In the genomic region with DNA sequence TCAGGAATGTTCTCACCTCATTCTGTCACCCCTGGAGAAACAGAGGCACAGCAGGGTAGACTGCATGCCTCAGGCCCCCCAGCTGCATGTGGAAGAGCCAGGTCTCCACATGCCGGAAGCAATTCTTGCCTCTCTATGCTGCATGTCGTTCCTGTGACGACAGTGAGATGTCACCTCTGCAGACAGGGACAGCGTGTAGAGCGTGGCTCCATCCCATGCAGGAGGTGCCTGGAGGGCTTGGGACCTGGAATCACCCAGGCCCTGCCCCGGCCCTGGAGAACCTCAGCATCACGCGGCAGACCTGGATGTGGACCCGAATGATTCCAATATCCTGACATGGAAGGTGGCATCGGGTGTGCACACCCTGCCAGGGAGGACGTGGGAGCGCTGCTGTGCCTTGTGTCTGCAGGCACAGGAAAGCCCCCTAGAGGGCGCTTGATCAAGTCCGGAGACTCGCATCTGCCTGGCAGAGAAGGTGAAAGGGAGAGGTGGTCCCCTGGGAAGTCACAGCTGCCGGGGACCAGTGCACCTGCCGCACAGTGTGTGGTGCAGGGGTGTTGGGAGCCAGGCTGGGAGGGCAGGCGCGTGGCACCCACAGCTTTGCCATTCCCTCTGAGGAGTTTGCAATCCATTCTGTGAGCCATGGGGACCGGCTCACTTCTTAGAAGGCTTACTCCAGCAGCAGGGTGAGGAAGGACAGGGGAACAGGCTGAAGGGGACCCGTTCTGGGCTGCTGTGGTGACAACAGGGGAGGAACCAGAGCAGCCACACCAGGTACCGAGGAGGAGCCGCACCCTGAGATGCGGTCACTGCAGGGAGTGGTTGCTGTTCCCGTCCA, we compare ENCODE assay signal across 8 cellular contexts. TPM values are rescaled to one million over a fixed set of nuclear protein-coding genes. Genes with fewer than 3 reads are reported as not detected.
DNase-seq lines count a peak whose midpoint lies in the region; ATAC-seq, FAIRE-seq and TF ChIP-seq lines count a peak whose summit lies in the region.

No MANE protein-coding gene starts in this region.

- H3K9me3 ChIP-seq in psoas muscle = no peaks in the 10 kb centered on the region

- peaks cover 19% of the 10 kb centered on the region for H3K27me3 ChIP-seq in foreskin keratinocyte
- peaks cover 0 to 38% (median 14%) of the 10 kb centered on the region in 3 donors for H3K27me3 ChIP-seq in psoas muscle (ENCODE audit: insufficient read depth in 3 of 3, low read length in 2 of 3)

- ATAC-seq in HG02678 (IDR thresholded peaks at IDR 0.05; ENCODE audit: unreplicated experiment) (peak; percentile 88), foreskin keratinocyte (peak; percentile 54), psoas muscle (peak in 1 of 4 donors; percentile 27)

- FAIRE-seq in GM12892 (lab: Jason Lieb, UNC) = no peak

- DNase-seq in AG08396 (ENCODE audit: low spot score) (peak; percentile 72), GM12892 (ENCODE audit: insufficient read length) (peak; percentile 76), NCI-H1930 (lab: John Stamatoyannopoulos, UW) (peak; percentile 59 to 72), foreskin keratinocyte (no peak), psoas muscle (no peak), HPDE6-E6E7 (ENCODE audit: extremely low spot score) (no peak)
- DNase-seq in activated CD8-positive, alpha-beta memory T cell treated with anti-CD3 and anti-CD28 coated beads for 24 hours = peak; percentile 78

- TF ChIP-seq CTCF in foreskin keratinocyte (conservative IDR thresholded peaks at IDR 0.05) (peak; percentile 52), psoas muscle (IDR thresholded peaks at IDR 0.05) (peak; percentile 22)

- WGBS in psoas muscle, 3 donors = 36 to 39% (median 37%) methylated on average over 25 of the region's 25 CpGs

- H3K4me3 ChIP-seq in psoas muscle = no peak overlapping the region

- TF ChIP-seq POLR2A in GM12892 (IDR thresholded peaks at IDR 0.05; ENCODE audit: low read depth, low read length) = no peak

- no peak overlapping the region for H3K27ac ChIP-seq in foreskin keratinocyte
- H3K27ac ChIP-seq in psoas muscle = no peak overlapping the region

- H3K4me1 ChIP-seq in foreskin keratinocyte = no peaks in the 10 kb centered on the region
- H3K4me1 ChIP-seq in psoas muscle = no peaks in the 10 kb centered on the region

- H3K36me3 ChIP-seq in psoas muscle (ENCODE audit: insufficient read depth in 1 of 2, low read depth in 1 of 2) = no peaks in the 10 kb centered on the region

- intact Hi-C loops in psoas muscle (cut with DNase I) = no loop called here

RNA-seq across cellular contexts. Expression of gene EN2, which starts 45.3 kb away (rescaled TPM):
- not detected for polyA plus RNA-seq in GM12892 (2012; ENCODE audit: missing spikeins)
- total RNA-seq in foreskin keratinocyte (not detected in 2 replicates), psoas muscle (under 1 TPM; 0.21 to 0.73 (median 0.44) TPM)
- polyA plus RNA-seq in foreskin keratinocyte (not detected in 2 replicates), psoas muscle (1 to 10 TPM in 1 of 3 donors, under 1 TPM in 2; 0.13 to 1.3 (median 0.16) TPM)

Comparison
In these comparisons a context has a peak if more than half of its experiments do, and no peak if none do; other contexts are left out.
1. DNase-seq: peak in AG08396 (single experiment), GM12892 (single experiment), NCI-H1930 (2 of 2) and activated CD8-positive, alpha-beta memory T cell treated with anti-CD3 and anti-CD28 coated beads for 24 hours (single experiment); none in foreskin keratinocyte (0 of 2), psoas muscle (0 of 2) and HPDE6-E6E7 (single experiment).